21 cellular contexts compared by ENCODE assay signal in genomic region chr13:22103046-22103445, GRCh38.
A peak's percentile ranks its signal among the peaks of the same experiment; 100 is the strongest.
DNase-seq lines count a peak whose midpoint lies in the region; ATAC-seq lines count a peak whose summit lies in the region.
"Had no signal": no experiment of that assay in that cellular context is flagged by ENCODE, and none has a peak within 500 bp of the region (broad histone marks: within the 10 kb centered on the region; RNA-seq: fewer than 3 reads in every experiment).

No MANE protein-coding gene starts in this region.

- peak; percentile 51 for ATAC-seq in GM18867 (IDR thresholded peaks at IDR 0.05; ENCODE audit: unreplicated experiment)
- ATAC-seq in naive thymus-derived CD8-positive, alpha-beta T cell, result no peak
- ATAC-seq: psoas muscle; stimulated activated naive CD8-positive, alpha-beta T cell treated with anti-CD3 and anti-CD28 coated beads, Interleukin-15, Interleukin-2, amounts not matched to agents 100 U/mL and 50 U/mL, for 24 hours had no signal

- POLR2A ChIA-PET in naive thymus-derived CD8-positive, alpha-beta T cell (lab: Charles Lee), result no interaction called here

- H3K27ac Mint-ChIP-seq in naive thymus-derived CD8-positive, alpha-beta T cell, result peak overlapping the region in 3 of 10 donors; percentile 39 to 73 (median 59)
- H3K27ac Mint-ChIP-seq: activated CD4-positive, alpha-beta T cell treated with anti-CD3 and anti-CD28 coated beads for 36 hours; activated naive CD4-positive, alpha-beta T cell treated with anti-CD3 and anti-CD28 coated beads, Interleukin-2, amount 50 U/mL, for 24 hours; immature natural killer cell had no signal

- in situ Hi-C loops in SK-MEL-5 (cut with HindIII; ENCODE audit: low pct_unique_long_range_greater_than_20kb, low sequenced_read_pairs), result no loop called here

- peaks cover 0 to 13% (median 3%) of the 10 kb centered on the region in 9 donors for H3K9me3 Mint-ChIP-seq in naive thymus-derived CD8-positive, alpha-beta T cell

- peaks cover 0 to 1% (median 0%) of the 10 kb centered on the region in 5 donors for H3K27me3 Mint-ChIP-seq in naive thymus-derived CD8-positive, alpha-beta T cell
- H3K27me3 Mint-ChIP-seq: activated naive CD4-positive, alpha-beta T cell treated with anti-CD3 and anti-CD28 coated beads, Interleukin-2, amount 50 U/mL, for 24 hours; CD4-positive, alpha-beta memory T cell had no signal

- H3K36me3 Mint-ChIP-seq in naive thymus-derived CD8-positive, alpha-beta T cell, result no peaks in the 10 kb centered on the region
- H3K36me3 Mint-ChIP-seq: activated naive CD4-positive, alpha-beta T cell treated with anti-CD3 and anti-CD28 coated beads, Interleukin-2, amount 50 U/mL, for 24 hours; immature natural killer cell had no signal

- peaks cover 17 to 30% (median 23%) of the 10 kb centered on the region in 4 donors for H3K4me1 Mint-ChIP-seq in naive thymus-derived CD8-positive, alpha-beta T cell

- peak; percentile 31 for DNase-seq in Daoy (ENCODE audit: low read depth)
- DNase-seq in SK-MEL-5 (ENCODE audit: low read depth, low spot score), result peak; percentile 40
- DNase-seq in iPS-NIHi7 (ENCODE audit: extremely low spot score), result peak; percentile 29
- no peak for DNase-seq in DMS 273 (lab: John Stamatoyannopoulos, UW; ENCODE audit: unreplicated experiment)
- DNase-seq in T-helper 2 cell, result no peak
- DNase-seq in naive thymus-derived CD8-positive, alpha-beta T cell, result no peak
- DNase-seq: activated CD4-positive, alpha-beta T cell treated with anti-CD3 and anti-CD28 coated beads for 36 hours; CD4-positive, alpha-beta memory T cell; DMS79 treated with DMSO at 0.1 percent for 48 hours; effector memory CD4-positive, alpha-beta T cell; glutamatergic neuron; immature natural killer cell; NCI-H1092 treated with DMSO at 0.1 percent for 48 hours; NCI-H2081; NCI-H524; psoas muscle; stimulated activated CD4-positive, alpha-beta T cell treated with anti-CD3 and anti-CD28 coated beads, Interleukin-4, amount 100 ng/mL, for 1 hour; stimulated activated naive CD8-positive, alpha-beta T cell treated with anti-CD3 and anti-CD28 coated beads, Interleukin-15, Interleukin-2, amounts not matched to agents 100 U/mL and 50 U/mL, for 24 hours; thyroid gland had no signal

- no peak overlapping the region for H3K4me3 Mint-ChIP-seq in naive thymus-derived CD8-positive, alpha-beta T cell
- H3K4me3 Mint-ChIP-seq: activated CD4-positive, alpha-beta T cell treated with anti-CD3 and anti-CD28 coated beads for 36 hours; activated naive CD4-positive, alpha-beta T cell treated with anti-CD3 and anti-CD28 coated beads, Interleukin-2, amount 50 U/mL, for 24 hours; CD4-positive, alpha-beta memory T cell; immature natural killer cell had no signal

Comparison
In these comparisons a context has a peak if more than half of its experiments do, and no peak if none do; other contexts are left out.
1. DNase-seq: peak in Daoy (single experiment), SK-MEL-5 (single experiment) and iPS-NIHi7 (single experiment); none in DMS 273 (single experiment), T-helper 2 cell (0 of 5) and naive thymus-derived CD8-positive, alpha-beta T cell (0 of 10).